ENCODE assay signal across 8 cellular contexts in genomic region chr21:33640697-33641338, GRCh38. TPM values are rescaled to one million over a fixed set of nuclear protein-coding genes. Genes with fewer than 3 reads are reported as not detected.
DNase-seq lines count a peak whose midpoint lies in the region; ATAC-seq, FAIRE-seq and TF ChIP-seq lines count a peak whose summit lies in the region.

No MANE protein-coding gene starts in this region.

- CTCF ChIA-PET in HepG2 (lab: Yijun Ruan, JAX; ENCODE audit: low intra/inter-chr PET ratio, low total read pairs) = no interaction called here

- H3K27me3 ChIP-seq in brain microvascular endothelial cell (replicated peaks) = no peaks in the 10 kb centered on the region
- H3K27me3 ChIP-seq in HepG2 (ENCODE audit: control insufficient read depth in 1 of 2, insufficient read depth in 2 of 2, low read length in 2 of 2) = no peaks in the 10 kb centered on the region; a peak in 1 of 5 replicates
- H3K27me3 ChIP-seq in tibial artery = no peaks in the 10 kb centered on the region

- no peak for FAIRE-seq in HepG2 (lab: Jason Lieb, UNC)
- no peak for FAIRE-seq in RCC 7860 (lab: Jason Lieb, UNC)

- H3K4me1 ChIP-seq in HepG2 (ENCODE audit: insufficient read depth, low read length) = peaks cover 31% of the 10 kb centered on the region
- H3K4me1 ChIP-seq in tibial artery = peaks cover 0 to 38% (median 22%) of the 10 kb centered on the region in 4 donors

- TF ChIP-seq EP300 in HepG2 (IDR thresholded peaks at IDR 0.05; ENCODE audit: low read depth in 2 of 2, low read length in 2 of 2) (no peak), HepG2 (CRISPR knock-in tag; IDR thresholded peaks at IDR 0.05; ENCODE audit: borderline replicate concordance) (no peak)

- intact Hi-C loops in HepG2 (cut with micrococcal nuclease; ENCODE audit: unreplicated experiment) = loop anchor here (10.0 kb wide), 1 partner anchor 124 kb away; no protein-coding TSS in a partner anchor
- intact Hi-C loops in tibial artery (cut with DNase I; ENCODE audit: low total_unique reads) = loop anchor here (5.0 to 10.0 kb wide), 2 partner anchors 159 to 254 kb away; no protein-coding TSS in a partner anchor

- 21% methylated on average over 18 of the region's 18 CpGs for WGBS in HepG2 (ENCODE audit: low lambda C conversion rate)

- ATAC-seq in HepG2 = no peak

- H3K9ac ChIP-seq in HepG2 (ENCODE audit: insufficient read depth, low read depth, low read length) = peak overlapping the region; percentile 91

- POLR2A ChIA-PET in HepG2 (lab: Yijun Ruan, JAX) = interaction anchor here (1.1 kb wide), 1 partner anchor 52 kb away, joined by 5 read pairs; the partner anchor contains the start of gene DONSON

- in situ Hi-C loops in brain microvascular endothelial cell (cut with HindIII; ENCODE audit: low pct_ligation_motif_present, low sequenced_read_pairs) (no loop called here), HepG2 (cut with HindIII; ENCODE audit: extremely low pct_ligation_motif_present, low pct_unique_long_range_greater_than_20kb) (no loop called here)

- no peaks in the 10 kb centered on the region for H4K20me1 ChIP-seq in HepG2 (ENCODE audit: insufficient read depth, low read length)

- peaks cover 41% of the 10 kb centered on the region for H3K79me2 ChIP-seq in HepG2 (ENCODE audit: insufficient read depth, low read length)

- H3K4me2 ChIP-seq in HepG2 (ENCODE audit: low read depth, low read length) = peak overlapping the region; percentile 71

- TF ChIP-seq RAD21 in HepG2 (CRISPR knock-in tag; IDR thresholded peaks at IDR 0.05) = no peak

- H3K27ac ChIP-seq in brain microvascular endothelial cell (peak overlapping the region; percentile 77), HepG2 (ENCODE audit: extremely low read length, insufficient read depth, low read length) (peak overlapping the region; percentile 89), tibial artery (peak overlapping the region; percentile 84 to 90)

- H3K36me3 ChIP-seq in brain microvascular endothelial cell (replicated peaks) = no peaks in the 10 kb centered on the region
- no peaks in the 10 kb centered on the region for H3K36me3 ChIP-seq in HepG2 (replicated peaks in 1 of 2; ENCODE audit: control insufficient read depth in 1 of 2, insufficient read depth in 2 of 2, low read length in 2 of 2)
- H3K36me3 ChIP-seq in tibial artery = no peaks in the 10 kb centered on the region

- TF ChIP-seq CTCF in NB4 (IDR thresholded peaks at IDR 0.05; ENCODE audit: low read depth, low read length) = no peak
- TF ChIP-seq CTCF in brain microvascular endothelial cell (IDR thresholded peaks at IDR 0.05; ENCODE audit: low read depth, low read length, missing control alignments) = no peak
- TF ChIP-seq CTCF in HepG2 (CRISPR knock-in tag; IDR thresholded peaks at IDR 0.05) = no peak
- TF ChIP-seq CTCF in tibial artery (IDR thresholded peaks at IDR 0.05) = no peak

- peak overlapping the region; percentile 66 for H2AFZ ChIP-seq in HepG2 (ENCODE audit: low read length)

- no peaks in the 10 kb centered on the region for H3K9me3 ChIP-seq in HepG2 (ENCODE audit: low read length)
- no peaks in the 10 kb centered on the region for H3K9me3 ChIP-seq in tibial artery

- TSS peak; percentile 80 for BruUV-seq in HepG2 (replicated peaks; lab: Mats Ljungman, UMichigan)

- H3K4me3 ChIP-seq in NB4 (ENCODE audit: low read depth, low read length) (peak overlapping the region; percentile 86), brain microvascular endothelial cell (ENCODE audit: low read depth, low read length) (peak overlapping the region; percentile 94), HepG2 (replicated peaks in 1 of 3; ENCODE audit: insufficient read depth in 1 of 3, low read depth in 2 of 3, low read length in 3 of 3) (peak overlapping the region; percentile 73 to 95 (median 81)), tibial artery (peak overlapping the region; percentile 94 to 97)

- TF ChIP-seq POLR2A in NB4 (IDR thresholded peaks at IDR 0.05; ENCODE audit: extremely low read depth, insufficient read length) (no peak), HepG2 (IDR thresholded peaks at IDR 0.05; ENCODE audit: insufficient read depth in 1 of 2, low read depth in 2 of 2, low read length in 2 of 2) (no peak)

- DNase-seq in DMS 273 (lab: John Stamatoyannopoulos, UW; ENCODE audit: unreplicated experiment) (peak; percentile 75), DMS 273 treated with DMSO at 0.1 percent for 48 hours (lab: John Stamatoyannopoulos, UW) (no peak), NB4 (ENCODE audit: low read depth) (no peak), brain microvascular endothelial cell (no peak), HepG2 (ENCODE audit: low spot score) (no peak), tibial artery (no peak), RCC 7860 (ENCODE audit: low spot score) (no peak)
- DNase-seq in activated effector memory CD4-positive, alpha-beta T cell treated with Interleukin-2 at 50 U/mL for 16 hours = no peak

RNA-seq across cellular contexts. Expression of gene CRYZL1, which starts 0.7 kb away (rescaled TPM):
- 20.3 and 25.9 TPM in 2 replicates for total RNA-seq in HepG2 (2016; rRNA removed; fragmentation: Illumina TruSeq; extraction: Trizol)
- total RNA-seq in HepG2 (2016; cell fraction: cytosol; rRNA removed; fragmentation: Illumina TruSeq; extraction: Trizol; ENCODE audit: low read depth) = 5.2 and 7.4 TPM in 2 replicates
- 16.8 and 18.9 TPM in 2 replicates for total RNA-seq in HepG2 (2016; cell fraction: insoluble cytoplasmic fraction; rRNA removed; fragmentation: Illumina TruSeq; extraction: Trizol)
- 8.0 and 10.8 TPM in 2 replicates for total RNA-seq in HepG2 (2016; cell fraction: membrane; rRNA removed; fragmentation: Illumina TruSeq; extraction: Trizol)
- total RNA-seq in HepG2 (2016; cell fraction: nucleus; rRNA removed; fragmentation: Illumina TruSeq; extraction: Trizol) = 21.2 and 22.0 TPM in 2 replicates
- 27.7 and 29.9 TPM in 2 replicates for polyA plus RNA-seq in HepG2 (2011; rRNA removed)
- polyA plus RNA-seq in HepG2 (2011; cell fraction: cytosol; rRNA removed) = 7.0 and 10.2 TPM in 2 replicates
- polyA plus RNA-seq in HepG2 (2011; cell fraction: nucleus; rRNA removed) = 39.4 and 46.1 TPM in 2 replicates
- polyA plus RNA-seq in HepG2 (2012) = 19.7 and 20.7 TPM in 2 replicates
- 5.9 and 7.3 TPM in 2 replicates for polyA plus RNA-seq in HepG2 (2016; cell fraction: cytosol; fragmentation: Illumina TruSeq; extraction: Trizol; ENCODE audit: low read depth)
- polyA plus RNA-seq in HepG2 (2016; cell fraction: insoluble cytoplasmic fraction; fragmentation: Illumina TruSeq; extraction: Trizol; ENCODE audit: low read depth) = 21.3 and 22.3 TPM in 2 replicates
- polyA plus RNA-seq in HepG2 (2016; cell fraction: membrane; fragmentation: Illumina TruSeq; extraction: Trizol; ENCODE audit: low read depth) = 5.9 and 6.0 TPM in 2 replicates
- polyA plus RNA-seq in HepG2 (2016; cell fraction: nucleus; fragmentation: Illumina TruSeq; extraction: Trizol; ENCODE audit: insufficient read depth, low read depth) = 28.2 and 41.4 TPM in 2 replicates
- 6.0 and 23.4 TPM in 2 replicates for polyA minus RNA-seq in HepG2 (2011; rRNA and poly(A)+ RNA removed; ENCODE audit: low replicate concordance)
- 5.8 and 7.4 TPM in 2 replicates for polyA minus RNA-seq in HepG2 (2011; cell fraction: cytosol; rRNA and poly(A)+ RNA removed)
- polyA minus RNA-seq in HepG2 (2011; cell fraction: nucleus; rRNA and poly(A)+ RNA removed) = 58.7 and 70.7 TPM in 2 replicates

RNA-seq across cellular contexts. Expression of gene ITSN1, which starts 1.5 kb away (rescaled TPM):
- total RNA-seq in HepG2 (2016; rRNA removed; fragmentation: Illumina TruSeq; extraction: Trizol) = 20.9 and 26.1 TPM in 2 replicates
- 7.4 and 8.4 TPM in 2 replicates for total RNA-seq in HepG2 (2016; cell fraction: cytosol; rRNA removed; fragmentation: Illumina TruSeq; extraction: Trizol; ENCODE audit: low read depth)
- 19.4 and 27.9 TPM in 2 replicates for total RNA-seq in HepG2 (2016; cell fraction: insoluble cytoplasmic fraction; rRNA removed; fragmentation: Illumina TruSeq; extraction: Trizol)
- 12.5 and 13.9 TPM in 2 replicates for total RNA-seq in HepG2 (2016; cell fraction: membrane; rRNA removed; fragmentation: Illumina TruSeq; extraction: Trizol)
- total RNA-seq in HepG2 (2016; cell fraction: nucleus; rRNA removed; fragmentation: Illumina TruSeq; extraction: Trizol) = 28.9 and 34.6 TPM in 2 replicates
- 32.2 and 33.8 TPM in 2 replicates for polyA plus RNA-seq in HepG2 (2011; rRNA removed)
- 17.7 and 19.5 TPM in 2 replicates for polyA plus RNA-seq in HepG2 (2011; cell fraction: cytosol; rRNA removed)
- 77.2 and 113 TPM in 2 replicates for polyA plus RNA-seq in HepG2 (2011; cell fraction: nucleus; rRNA removed)
- polyA plus RNA-seq in HepG2 (2012) = 17.9 and 21.0 TPM in 2 replicates
- 2.1 and 2.2 TPM in 2 replicates for polyA plus RNA-seq in HepG2 (2016; cell fraction: cytosol; fragmentation: Illumina TruSeq; extraction: Trizol; ENCODE audit: low read depth)
- 19.9 and 26.2 TPM in 2 replicates for polyA plus RNA-seq in HepG2 (2016; cell fraction: insoluble cytoplasmic fraction; fragmentation: Illumina TruSeq; extraction: Trizol; ENCODE audit: low read depth)
- polyA plus RNA-seq in HepG2 (2016; cell fraction: membrane; fragmentation: Illumina TruSeq; extraction: Trizol; ENCODE audit: low read depth) = 5.9 and 7.6 TPM in 2 replicates
- polyA plus RNA-seq in HepG2 (2016; cell fraction: nucleus; fragmentation: Illumina TruSeq; extraction: Trizol; ENCODE audit: insufficient read depth, low read depth) = 54.1 and 57.5 TPM in 2 replicates
- polyA minus RNA-seq in HepG2 (2011; rRNA and poly(A)+ RNA removed; ENCODE audit: low replicate concordance) = 30.7 and 84.5 TPM in 2 replicates
- polyA minus RNA-seq in HepG2 (2011; cell fraction: cytosol; rRNA and poly(A)+ RNA removed) = 12.0 and 17.5 TPM in 2 replicates
- polyA minus RNA-seq in HepG2 (2011; cell fraction: nucleus; rRNA and poly(A)+ RNA removed) = 48.5 and 64.6 TPM in 2 replicates

RNA-seq across cellular contexts. Expression of gene DONSON, which starts 52.3 kb away (rescaled TPM):
- total RNA-seq in HepG2 (2016; rRNA removed; fragmentation: Illumina TruSeq; extraction: Trizol) = 60.8 and 63.6 TPM in 2 replicates
- total RNA-seq in HepG2 (2016; cell fraction: cytosol; rRNA removed; fragmentation: Illumina TruSeq; extraction: Trizol; ENCODE audit: low read depth) = 19.3 and 25.7 TPM in 2 replicates
- 63.7 and 64.8 TPM in 2 replicates for total RNA-seq in HepG2 (2016; cell fraction: insoluble cytoplasmic fraction; rRNA removed; fragmentation: Illumina TruSeq; extraction: Trizol)
- total RNA-seq in HepG2 (2016; cell fraction: membrane; rRNA removed; fragmentation: Illumina TruSeq; extraction: Trizol) = 39.0 and 44.1 TPM in 2 replicates
- 49.7 and 57.4 TPM in 2 replicates for total RNA-seq in HepG2 (2016; cell fraction: nucleus; rRNA removed; fragmentation: Illumina TruSeq; extraction: Trizol)
- polyA plus RNA-seq in HepG2 (2011; rRNA removed) = 23.8 and 35.4 TPM in 2 replicates
- polyA plus RNA-seq in HepG2 (2011; cell fraction: cytosol; rRNA removed) = 14.5 and 16.8 TPM in 2 replicates
- 32.1 and 34.6 TPM in 2 replicates for polyA plus RNA-seq in HepG2 (2011; cell fraction: nucleus; rRNA removed)
- polyA plus RNA-seq in HepG2 (2012) = 27.0 and 35.7 TPM in 2 replicates
- polyA plus RNA-seq in HepG2 (2016; cell fraction: cytosol; fragmentation: Illumina TruSeq; extraction: Trizol; ENCODE audit: low read depth) = 14.8 and 16.8 TPM in 2 replicates
- polyA plus RNA-seq in HepG2 (2016; cell fraction: insoluble cytoplasmic fraction; fragmentation: Illumina TruSeq; extraction: Trizol; ENCODE audit: low read depth) = 70.4 and 76.8 TPM in 2 replicates
- 27.4 and 32.3 TPM in 2 replicates for polyA plus RNA-seq in HepG2 (2016; cell fraction: membrane; fragmentation: Illumina TruSeq; extraction: Trizol; ENCODE audit: low read depth)
- polyA plus RNA-seq in HepG2 (2016; cell fraction: nucleus; fragmentation: Illumina TruSeq; extraction: Trizol; ENCODE audit: insufficient read depth, low read depth) = 91.6 and 102 TPM in 2 replicates
- polyA minus RNA-seq in HepG2 (2011; rRNA and poly(A)+ RNA removed; ENCODE audit: low replicate concordance) = 21.0 and 36.0 TPM in 2 replicates
- 14.6 and 17.7 TPM in 2 replicates for polyA minus RNA-seq in HepG2 (2011; cell fraction: cytosol; rRNA and poly(A)+ RNA removed)
- polyA minus RNA-seq in HepG2 (2011; cell fraction: nucleus; rRNA and poly(A)+ RNA removed) = 23.7 and 27.5 TPM in 2 replicates
